Comparison of ENCODE assay signal across 12 cellular contexts in the genomic region with DNA sequence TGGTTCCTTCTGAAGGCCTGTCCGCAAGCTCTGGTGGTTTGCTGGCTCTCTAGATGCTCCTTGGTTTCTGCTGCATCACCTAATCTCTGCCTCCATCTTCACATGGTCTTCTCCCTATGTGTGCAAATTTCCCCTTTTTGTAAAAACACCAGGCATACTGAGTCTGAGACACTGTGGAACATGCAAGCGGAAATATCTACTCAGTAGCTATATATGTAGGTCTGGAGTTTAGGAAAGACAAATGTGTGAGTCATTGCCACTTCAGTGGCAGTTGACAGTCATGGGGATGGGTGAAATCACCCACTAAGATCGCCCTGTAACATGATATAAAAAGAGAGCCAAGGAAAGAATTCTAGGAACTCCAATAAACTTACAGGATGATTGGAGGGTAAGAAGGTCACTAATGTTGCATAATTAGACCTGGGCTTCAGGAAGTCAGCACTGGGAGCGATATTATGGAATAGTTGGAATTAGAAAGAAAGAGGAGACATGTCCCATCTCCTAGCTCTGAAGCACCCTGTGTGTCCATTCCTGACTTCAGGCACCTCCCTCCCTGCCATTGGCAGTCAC. TPM values are rescaled to one million over a fixed set of nuclear protein-coding genes. Genes with fewer than 3 reads are reported as not detected.
A peak's percentile ranks its signal among the peaks of the same experiment; 100 is the strongest.
DNase-seq lines count a peak whose midpoint lies in the region; ATAC-seq, FAIRE-seq and TF ChIP-seq lines count a peak whose summit lies in the region.
"Had no signal": no experiment of that assay in that cellular context is flagged by ENCODE, and none has a peak within 500 bp of the region (broad histone marks: within the 10 kb centered on the region; RNA-seq: fewer than 3 reads in every experiment).

No MANE protein-coding gene starts in this region.

- TF ChIP-seq CTCF in body of pancreas (IDR thresholded peaks at IDR 0.05) (no peak), kidney (IDR thresholded peaks at IDR 0.05; ENCODE audit: borderline replicate concordance, extremely low read depth, insufficient read depth) (no peak)

- WGBS in body of pancreas, 2 donors, result 71 to 72% methylated on average over 4 of the region's 4 CpGs

- H3K4me3 ChIP-seq in body of pancreas, result no peak overlapping the region
- no peak overlapping the region for H3K4me3 ChIP-seq in kidney (ENCODE audit: low read length in 2 of 2)

- H3K9me3 ChIP-seq in body of pancreas (no peaks in the 10 kb centered on the region), kidney (ENCODE audit: control insufficient read depth in 1 of 2, low read length in 2 of 2) (no peaks in the 10 kb centered on the region)

- ATAC-seq in activated CD8-positive, alpha-beta T cell treated with anti-CD3 and anti-CD28 coated beads, Interleukin-2, amount 10 ng/mL, durations not matched to agents 7 days and 5 days, result peak; percentile 36
- ATAC-seq in HG02798 (IDR thresholded peaks at IDR 0.05; ENCODE audit: poor library complexity, unreplicated experiment), result no peak
- ATAC-seq in body of pancreas, result no peak

- peaks cover 10% of the 10 kb centered on the region for H3K4me1 Mint-ChIP-seq in activated CD8-positive, alpha-beta T cell treated with anti-CD3 and anti-CD28 coated beads, Interleukin-2, amount 10 ng/mL, durations not matched to agents 7 days and 5 days (ENCODE audit: low read depth)

- intact Hi-C loops in body of pancreas (cut with DNase I), result no loop called here
- intact Hi-C loops in kidney (cut with DNase I), result no loop called here

- POLR2A ChIA-PET in activated CD8-positive, alpha-beta T cell treated with anti-CD3 and anti-CD28 coated beads, Interleukin-2, amount 10 ng/mL, durations not matched to agents 7 days and 5 days (lab: Charles Lee), result no interaction called here

- TF ChIP-seq POLR2A in body of pancreas (IDR thresholded peaks at IDR 0.05), result no peak

- H3K27me3 ChIP-seq in body of pancreas, result peaks cover 0 to 4% of the 10 kb centered on the region in 2 donors

- H3K27ac Mint-ChIP-seq in activated CD8-positive, alpha-beta T cell treated with anti-CD3 and anti-CD28 coated beads, Interleukin-2, amount 10 ng/mL, durations not matched to agents 7 days and 5 days, result no peak overlapping the region

- CTCF ChIA-PET in activated CD8-positive, alpha-beta T cell treated with anti-CD3 and anti-CD28 coated beads, Interleukin-2, amount 10 ng/mL, durations not matched to agents 7 days and 5 days (lab: Charles Lee), result no interaction called here

- H3K9ac ChIP-seq in kidney (ENCODE audit: low read length in 2 of 2), result no peak overlapping the region

- H3K36me3 ChIP-seq in body of pancreas (replicated peaks in 1 of 2; ENCODE audit: insufficient read depth in 1 of 2, low read depth in 2 of 2) (no peaks in the 10 kb centered on the region), kidney (ENCODE audit: control insufficient read depth in 1 of 2, insufficient read depth in 2 of 2, low read length in 2 of 2) (no peaks in the 10 kb centered on the region)

- DNase-seq in DMS53 (lab: John Stamatoyannopoulos, UW) (peak; percentile 77), HTR-8/SVneo (ENCODE audit: insufficient read length, low spot score) (peak; percentile 81), lung microvascular endothelial cell (ENCODE audit: low read depth in 2 of 2) (peak; percentile 7 to 57), body of pancreas (no peak), hippocampal formation (lab: John Stamatoyannopoulos, UW) (no peak), kidney (no peak)
- DNase-seq in activated CD8-positive, alpha-beta T cell treated with anti-CD3 and anti-CD28 coated beads, Interleukin-2, amount 10 ng/mL, durations not matched to agents 7 days and 5 days, result no peak
- DNase-seq: hypothalamus, NCI-H524 treated with DMSO at 0.1 percent for 48 hours, nucleus accumbens had no signal

- no peak overlapping the region for H3K4me3 Mint-ChIP-seq in activated CD8-positive, alpha-beta T cell treated with anti-CD3 and anti-CD28 coated beads, Interleukin-2, amount 10 ng/mL, durations not matched to agents 7 days and 5 days

- H3K9me3 Mint-ChIP-seq in activated CD8-positive, alpha-beta T cell treated with anti-CD3 and anti-CD28 coated beads, Interleukin-2, amount 10 ng/mL, durations not matched to agents 7 days and 5 days (ENCODE audit: insufficient read depth), result no peaks in the 10 kb centered on the region

- no peaks in the 10 kb centered on the region for H3K36me3 Mint-ChIP-seq in activated CD8-positive, alpha-beta T cell treated with anti-CD3 and anti-CD28 coated beads, Interleukin-2, amount 10 ng/mL, durations not matched to agents 7 days and 5 days (ENCODE audit: low read depth)

- H3K27ac ChIP-seq in body of pancreas, result no peak overlapping the region
- H3K27ac ChIP-seq in kidney (ENCODE audit: low read depth in 2 of 2, low read length in 2 of 2), result no peak overlapping the region

- H3K4me1 ChIP-seq in body of pancreas, result no peaks in the 10 kb centered on the region
- no peaks in the 10 kb centered on the region for H3K4me1 ChIP-seq in kidney (ENCODE audit: control insufficient read depth in 1 of 2, insufficient read depth in 1 of 2, low read depth in 1 of 2, low read length in 2 of 2)

- H3K27me3 Mint-ChIP-seq in activated CD8-positive, alpha-beta T cell treated with anti-CD3 and anti-CD28 coated beads, Interleukin-2, amount 10 ng/mL, durations not matched to agents 7 days and 5 days (ENCODE audit: low read depth), result no peaks in the 10 kb centered on the region

- FAIRE-seq in HTR-8/SVneo (lab: Jason Lieb, UNC) (peak; percentile 16), kidney (lab: Jason Lieb, UNC) (no peak)
- FAIRE-seq: colon had no signal

RNA-seq across cellular contexts. Expression of gene UBLCP1, which starts 22.7 kb away (rescaled TPM):
- 10 to 100 TPM; 27.8 to 28.4 TPM for total RNA-seq in activated CD8-positive, alpha-beta T cell treated with anti-CD3 and anti-CD28 coated beads, Interleukin-2, amount 10 ng/mL, durations not matched to agents 7 days and 5 days
- total RNA-seq in lung microvascular endothelial cell (8.7 and 9.3 TPM in 2 replicates), body of pancreas (10 to 100 TPM; 13.2 to 16.2 TPM), kidney (25.1 TPM)
- 17.1 TPM for polyA plus RNA-seq in kidney (ENCODE audit: insufficient read depth, low read depth, low replicate concordance)

RNA-seq across cellular contexts. Expression of gene RNF145, which starts 31.0 kb away (rescaled TPM):
- total RNA-seq in activated CD8-positive, alpha-beta T cell treated with anti-CD3 and anti-CD28 coated beads, Interleukin-2, amount 10 ng/mL, durations not matched to agents 7 days and 5 days, result 100 to 1,000 TPM; 140 to 143 TPM
- total RNA-seq in lung microvascular endothelial cell, result 41.2 and 45.8 TPM in 2 replicates
- 10 to 100 TPM; 13.5 to 19.5 TPM for total RNA-seq in body of pancreas
- total RNA-seq in kidney, result 66.5 TPM
- 29.6 TPM for polyA plus RNA-seq in kidney (ENCODE audit: insufficient read depth, low read depth, low replicate concordance)

Comparison
In these comparisons a context has a peak if more than half of its experiments do, and no peak if none do; other contexts are left out.
1. DNase-seq: peak in DMS53 (single experiment), HTR-8/SVneo (single experiment) and lung microvascular endothelial cell (2 of 2); none in activated CD8-positive, alpha-beta T cell treated with anti-CD3 and anti-CD28 coated beads, Interleukin-2, amount 10 ng/mL, durations not matched to agents 7 days and 5 days (single experiment), body of pancreas (0 of 4), hippocampal formation (0 of 2) and kidney (single experiment).